ENCODE assay signal across 1 cellular context in the genomic region with DNA sequence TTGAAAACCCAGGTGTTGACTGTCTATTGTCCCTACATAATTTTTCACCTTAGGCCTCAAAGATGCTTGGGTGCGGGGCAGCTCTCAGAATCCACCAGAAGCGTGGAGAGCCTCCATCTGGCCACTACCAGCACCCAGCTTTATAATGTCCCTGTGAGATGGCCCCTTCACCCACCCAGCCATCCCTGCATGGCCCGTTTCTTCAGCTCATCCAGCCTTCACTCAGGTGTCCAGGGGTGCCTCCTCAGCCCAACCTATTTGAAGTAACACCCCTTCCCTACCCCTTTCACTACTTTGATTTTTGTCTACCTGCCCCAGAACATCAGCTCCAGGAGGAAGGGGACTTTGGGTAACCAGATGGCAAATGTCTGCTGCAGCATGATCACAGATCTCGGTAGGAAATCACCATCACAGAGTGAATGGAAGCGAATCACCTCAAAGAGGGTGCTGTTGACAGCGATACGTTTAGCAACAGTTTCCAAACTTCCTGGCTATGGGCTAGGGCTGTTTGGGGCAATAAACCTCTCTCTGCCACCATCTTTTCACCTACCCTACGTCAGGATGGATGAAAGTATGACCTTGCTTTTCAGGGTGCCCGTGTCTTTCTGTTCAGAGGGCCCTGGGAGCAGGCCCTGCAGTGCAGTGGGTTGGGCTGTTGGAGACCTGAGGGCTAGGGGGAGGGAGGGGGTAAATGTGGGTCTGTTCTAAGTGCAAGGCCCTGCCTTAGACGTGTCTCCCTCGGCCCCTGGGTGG.
A peak's percentile ranks its signal among the peaks of the same experiment; 100 is the strongest.
TF ChIP-seq lines count a peak whose summit lies in the region.

No MANE protein-coding gene starts in this region.

TF ChIP-seq in HepG2, 621 proteins besides CTCF, POLR2A, EP300 and RAD21 (continues in another document):
- TF ChIP-seq ZSCAN25 (CRISPR knock-in tag; IDR thresholded peaks at IDR 0.05) = 0 out of 2 replicates have a peak, but pooled peaks have one; percentile 13
- TF ChIP-seq ZNF296 (CRISPR knock-in tag; conservative IDR thresholded peaks at IDR 0.05) = 0 out of 2 replicates have a peak, but pooled peaks have one; percentile 46
- TF ChIP-seq ARNT (IDR thresholded peaks at IDR 0.05) = no peak
- TF ChIP-seq NR2C2 (CRISPR knock-in tag; IDR thresholded peaks at IDR 0.05; ENCODE audit: borderline replicate concordance) = 0 out of 2 replicates have a peak, but pooled peaks have one; percentile 4
- TF ChIP-seq MXD3 (CRISPR knock-in tag; IDR thresholded peaks at IDR 0.05) = 0 out of 2 replicates have a peak, but pooled peaks have one; percentile 20
- peak; percentile 46; the same call in 1 of the 2 replicates for TF ChIP-seq ZNF318 (CRISPR knock-in tag; IDR thresholded peaks at IDR 0.05)
- TF ChIP-seq BORCS8-MEF2B (CRISPR knock-in tag; IDR thresholded peaks at IDR 0.05) = peak; percentile 58; the same call in 1 of the 2 replicates
- TF ChIP-seq, protein P1, sequence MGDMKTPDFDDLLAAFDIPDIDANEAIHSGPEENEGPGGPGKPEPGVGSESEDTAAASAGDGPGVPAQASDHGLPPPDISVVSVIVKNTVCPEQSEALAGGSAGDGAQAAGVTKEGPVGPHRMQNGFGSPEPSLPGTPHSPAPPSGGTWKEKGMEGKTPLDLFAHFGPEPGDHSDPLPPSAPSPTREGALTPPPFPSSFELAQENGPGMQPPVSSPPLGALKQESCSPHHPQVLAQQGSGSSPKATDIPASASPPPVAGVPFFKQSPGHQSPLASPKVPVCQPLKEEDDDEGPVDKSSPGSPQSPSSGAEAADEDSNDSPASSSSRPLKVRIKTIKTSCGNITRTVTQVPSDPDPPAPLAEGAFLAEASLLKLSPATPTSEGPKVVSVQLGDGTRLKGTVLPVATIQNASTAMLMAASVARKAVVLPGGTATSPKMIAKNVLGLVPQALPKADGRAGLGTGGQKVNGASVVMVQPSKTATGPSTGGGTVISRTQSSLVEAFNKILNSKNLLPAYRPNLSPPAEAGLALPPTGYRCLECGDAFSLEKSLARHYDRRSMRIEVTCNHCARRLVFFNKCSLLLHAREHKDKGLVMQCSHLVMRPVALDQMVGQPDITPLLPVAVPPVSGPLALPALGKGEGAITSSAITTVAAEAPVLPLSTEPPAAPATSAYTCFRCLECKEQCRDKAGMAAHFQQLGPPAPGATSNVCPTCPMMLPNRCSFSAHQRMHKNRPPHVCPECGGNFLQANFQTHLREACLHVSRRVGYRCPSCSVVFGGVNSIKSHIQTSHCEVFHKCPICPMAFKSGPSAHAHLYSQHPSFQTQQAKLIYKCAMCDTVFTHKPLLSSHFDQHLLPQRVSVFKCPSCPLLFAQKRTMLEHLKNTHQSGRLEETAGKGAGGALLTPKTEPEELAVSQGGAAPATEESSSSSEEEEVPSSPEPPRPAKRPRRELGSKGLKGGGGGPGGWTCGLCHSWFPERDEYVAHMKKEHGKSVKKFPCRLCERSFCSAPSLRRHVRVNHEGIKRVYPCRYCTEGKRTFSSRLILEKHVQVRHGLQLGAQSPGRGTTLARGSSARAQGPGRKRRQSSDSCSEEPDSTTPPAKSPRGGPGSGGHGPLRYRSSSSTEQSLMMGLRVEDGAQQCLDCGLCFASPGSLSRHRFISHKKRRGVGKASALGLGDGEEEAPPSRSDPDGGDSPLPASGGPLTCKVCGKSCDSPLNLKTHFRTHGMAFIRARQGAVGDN (CRISPR knock-in tag; IDR thresholded peaks at IDR 0.05) = no peak
- TF ChIP-seq ZC3H13 (CRISPR knock-in tag; IDR thresholded peaks at IDR 0.05) = 0 out of 2 replicates have a peak, but pooled peaks have one; percentile 1
- TF ChIP-seq FOXJ3 (CRISPR knock-in tag; IDR thresholded peaks at IDR 0.05; ENCODE audit: borderline replicate concordance) = no peak
- TF ChIP-seq, protein P2, sequence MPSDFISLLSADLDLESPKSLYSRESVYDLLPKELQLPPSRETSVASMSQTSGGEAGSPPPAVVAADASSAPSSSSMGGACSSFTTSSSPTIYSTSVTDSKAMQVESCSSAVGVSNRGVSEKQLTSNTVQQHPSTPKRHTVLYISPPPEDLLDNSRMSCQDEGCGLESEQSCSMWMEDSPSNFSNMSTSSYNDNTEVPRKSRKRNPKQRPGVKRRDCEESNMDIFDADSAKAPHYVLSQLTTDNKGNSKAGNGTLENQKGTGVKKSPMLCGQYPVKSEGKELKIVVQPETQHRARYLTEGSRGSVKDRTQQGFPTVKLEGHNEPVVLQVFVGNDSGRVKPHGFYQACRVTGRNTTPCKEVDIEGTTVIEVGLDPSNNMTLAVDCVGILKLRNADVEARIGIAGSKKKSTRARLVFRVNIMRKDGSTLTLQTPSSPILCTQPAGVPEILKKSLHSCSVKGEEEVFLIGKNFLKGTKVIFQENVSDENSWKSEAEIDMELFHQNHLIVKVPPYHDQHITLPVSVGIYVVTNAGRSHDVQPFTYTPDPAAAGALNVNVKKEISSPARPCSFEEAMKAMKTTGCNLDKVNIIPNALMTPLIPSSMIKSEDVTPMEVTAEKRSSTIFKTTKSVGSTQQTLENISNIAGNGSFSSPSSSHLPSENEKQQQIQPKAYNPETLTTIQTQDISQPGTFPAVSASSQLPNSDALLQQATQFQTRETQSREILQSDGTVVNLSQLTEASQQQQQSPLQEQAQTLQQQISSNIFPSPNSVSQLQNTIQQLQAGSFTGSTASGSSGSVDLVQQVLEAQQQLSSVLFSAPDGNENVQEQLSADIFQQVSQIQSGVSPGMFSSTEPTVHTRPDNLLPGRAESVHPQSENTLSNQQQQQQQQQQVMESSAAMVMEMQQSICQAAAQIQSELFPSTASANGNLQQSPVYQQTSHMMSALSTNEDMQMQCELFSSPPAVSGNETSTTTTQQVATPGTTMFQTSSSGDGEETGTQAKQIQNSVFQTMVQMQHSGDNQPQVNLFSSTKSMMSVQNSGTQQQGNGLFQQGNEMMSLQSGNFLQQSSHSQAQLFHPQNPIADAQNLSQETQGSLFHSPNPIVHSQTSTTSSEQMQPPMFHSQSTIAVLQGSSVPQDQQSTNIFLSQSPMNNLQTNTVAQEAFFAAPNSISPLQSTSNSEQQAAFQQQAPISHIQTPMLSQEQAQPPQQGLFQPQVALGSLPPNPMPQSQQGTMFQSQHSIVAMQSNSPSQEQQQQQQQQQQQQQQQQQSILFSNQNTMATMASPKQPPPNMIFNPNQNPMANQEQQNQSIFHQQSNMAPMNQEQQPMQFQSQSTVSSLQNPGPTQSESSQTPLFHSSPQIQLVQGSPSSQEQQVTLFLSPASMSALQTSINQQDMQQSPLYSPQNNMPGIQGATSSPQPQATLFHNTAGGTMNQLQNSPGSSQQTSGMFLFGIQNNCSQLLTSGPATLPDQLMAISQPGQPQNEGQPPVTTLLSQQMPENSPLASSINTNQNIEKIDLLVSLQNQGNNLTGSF (CRISPR knock-in tag; IDR thresholded peaks at IDR 0.05) = no peak
- no peak for TF ChIP-seq ZNF564 (CRISPR knock-in tag; IDR thresholded peaks at IDR 0.05)
- TF ChIP-seq, protein P3, sequence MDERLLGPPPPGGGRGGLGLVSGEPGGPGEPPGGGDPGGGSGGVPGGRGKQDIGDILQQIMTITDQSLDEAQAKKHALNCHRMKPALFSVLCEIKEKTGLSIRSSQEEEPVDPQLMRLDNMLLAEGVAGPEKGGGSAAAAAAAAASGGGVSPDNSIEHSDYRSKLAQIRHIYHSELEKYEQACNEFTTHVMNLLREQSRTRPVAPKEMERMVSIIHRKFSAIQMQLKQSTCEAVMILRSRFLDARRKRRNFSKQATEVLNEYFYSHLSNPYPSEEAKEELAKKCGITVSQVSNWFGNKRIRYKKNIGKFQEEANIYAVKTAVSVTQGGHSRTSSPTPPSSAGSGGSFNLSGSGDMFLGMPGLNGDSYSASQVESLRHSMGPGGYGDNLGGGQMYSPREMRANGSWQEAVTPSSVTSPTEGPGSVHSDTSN (CRISPR knock-in tag; IDR thresholded peaks at IDR 0.05) = 0 out of 2 replicates have a peak, but pooled peaks have one; percentile 1
- TF ChIP-seq GMEB1 (CRISPR knock-in tag; IDR thresholded peaks at IDR 0.05; ENCODE audit: borderline replicate concordance) = peak; percentile 23; the same call in 1 of the 2 replicates
- no peak for TF ChIP-seq TCF12 (IDR thresholded peaks at IDR 0.05)
- no peak for TF ChIP-seq TCF12 (CRISPR knock-in tag; IDR thresholded peaks at IDR 0.05)
- TF ChIP-seq ZNF512 (CRISPR knock-in tag; IDR thresholded peaks at IDR 0.05) = no peak
- TF ChIP-seq ZNF33B (CRISPR knock-in tag; IDR thresholded peaks at IDR 0.05) = 0 out of 2 replicates have a peak, but pooled peaks have one; percentile 19
- no peak for TF ChIP-seq ZNF747 (CRISPR knock-in tag; IDR thresholded peaks at IDR 0.05; ENCODE audit: borderline replicate concordance)
- 0 out of 2 replicates have a peak, but pooled peaks have one; percentile 13 for TF ChIP-seq ZBTB34 (CRISPR knock-in tag; IDR thresholded peaks at IDR 0.05)
- TF ChIP-seq MED13 (CRISPR knock-in tag; IDR thresholded peaks at IDR 0.05) = no peak
- TF ChIP-seq ZNF547 (CRISPR knock-in tag; IDR thresholded peaks at IDR 0.05) = peak; percentile 76; the same call in 1 of the 2 replicates
